36 cellular contexts compared by ENCODE assay signal in genomic region chr15:71071529-71071928, GRCh38. TPM values are rescaled to one million over a fixed set of nuclear protein-coding genes. Genes with fewer than 3 reads are reported as not detected.
"Had no signal": no experiment of that assay in that cellular context is flagged by ENCODE, and none has a peak within 500 bp of the region (broad histone marks: within the 10 kb centered on the region; RNA-seq: fewer than 3 reads in every experiment).

No MANE protein-coding gene starts in this region.

- H3K9me3 Mint-ChIP-seq: activated CD4-positive, alpha-beta T cell treated with anti-CD3 and anti-CD28 coated beads, Interleukin-2, amount 10 ng/mL, durations not matched to agents 7 days and 5 days; activated T-cell treated with anti-CD3 and anti-CD28 coated beads, Interleukin-2, amount 50 U/mL, for 24 hours; activated T-helper 2 cell treated with anti-CD3 and anti-CD28 coated beads, Interferon-gamma antibody, Interleukin-2, Interleukin-4, amounts not matched to agents 10 μg/mL and 5 μg/mL and 100 μg/mL, durations not matched to agents 14 hours and 24 hours and 36 hours had no signal

- H3K4me3 ChIP-seq: ascending aorta, cardiac muscle cell, Peyer's patch had no signal

- H3K27ac Mint-ChIP-seq: activated CD4-positive, alpha-beta T cell treated with anti-CD3 and anti-CD28 coated beads for 36 hours; activated CD4-positive, alpha-beta T cell treated with anti-CD3 and anti-CD28 coated beads, Interleukin-2, amount 10 ng/mL, durations not matched to agents 7 days and 5 days; activated CD8-positive, alpha-beta T cell treated with anti-CD3 and anti-CD28 coated beads, Interleukin-2, amount 10 ng/mL, durations not matched to agents 7 days and 5 days; activated naive CD4-positive, alpha-beta T cell treated with anti-CD3 and anti-CD28 coated beads, Interleukin-2, amount 50 U/mL, for 24 hours; activated naive CD8-positive, alpha-beta T cell treated with anti-CD3 and anti-CD28 coated beads, Interleukin-2, amount 10 ng/mL, durations not matched to agents 7 days and 5 days; activated T-cell treated with anti-CD3 and anti-CD28 coated beads, Interleukin-2, amount 50 U/mL, for 24 hours; activated T-helper 2 cell treated with anti-CD3 and anti-CD28 coated beads, Interferon-gamma antibody, Interleukin-2, Interleukin-4, amounts not matched to agents 10 μg/mL and 5 μg/mL and 100 μg/mL, durations not matched to agents 14 hours and 24 hours and 36 hours had no signal

- H3K27ac ChIP-seq: ascending aorta, cardiac muscle cell, Peyer's patch, WERI-Rb-1 had no signal

- H3K36me3 Mint-ChIP-seq: activated naive CD4-positive, alpha-beta T cell treated with anti-CD3 and anti-CD28 coated beads, Interleukin-2, amount 50 U/mL, for 24 hours; activated naive CD8-positive, alpha-beta T cell treated with anti-CD3 and anti-CD28 coated beads, Interleukin-2, amount 10 ng/mL, durations not matched to agents 7 days and 5 days had no signal

- H3K36me3 ChIP-seq: ascending aorta, cardiac muscle cell, Peyer's patch, WERI-Rb-1 had no signal

- ATAC-seq: activated CD4-positive, alpha-beta T cell treated with anti-CD3 and anti-CD28 coated beads for 36 hours; activated CD8-positive, alpha-beta T cell treated with anti-CD3 and anti-CD28 coated beads, Interleukin-2, amount 10 ng/mL, durations not matched to agents 7 days and 5 days; Right ventricle myocardium inferior; SK-N-SH treated with all-trans-retinoic acid at 6 μM for 48 hours had no signal

- H3K4me1 Mint-ChIP-seq: activated CD4-positive, alpha-beta T cell treated with anti-CD3 and anti-CD28 coated beads for 36 hours; activated CD4-positive, alpha-beta T cell treated with anti-CD3 and anti-CD28 coated beads, Interleukin-2, amount 10 ng/mL, durations not matched to agents 7 days and 5 days; activated naive CD4-positive, alpha-beta T cell treated with anti-CD3 and anti-CD28 coated beads, Interleukin-2, amount 50 U/mL, for 24 hours; activated naive CD8-positive, alpha-beta T cell treated with anti-CD3 and anti-CD28 coated beads, Interleukin-2, amount 10 ng/mL, durations not matched to agents 7 days and 5 days; central memory CD8-positive, alpha-beta T cell had no signal

- H3K9me3 ChIP-seq: ascending aorta, Peyer's patch had no signal

- H3K4me3 Mint-ChIP-seq: activated CD4-positive, alpha-beta T cell treated with anti-CD3 and anti-CD28 coated beads for 36 hours; activated CD4-positive, alpha-beta T cell treated with anti-CD3 and anti-CD28 coated beads, Interleukin-2, amount 10 ng/mL, durations not matched to agents 7 days and 5 days; activated CD8-positive, alpha-beta T cell treated with anti-CD3 and anti-CD28 coated beads, Interleukin-2, amount 10 ng/mL, durations not matched to agents 7 days and 5 days; activated naive CD4-positive, alpha-beta T cell treated with anti-CD3 and anti-CD28 coated beads, Interleukin-2, amount 50 U/mL, for 24 hours; activated naive CD8-positive, alpha-beta T cell treated with anti-CD3 and anti-CD28 coated beads, Interleukin-2, amount 10 ng/mL, durations not matched to agents 7 days and 5 days; activated T-cell treated with anti-CD3 and anti-CD28 coated beads, Interleukin-2, amount 50 U/mL, for 24 hours; central memory CD8-positive, alpha-beta T cell had no signal

- H3K4me1 ChIP-seq: ascending aorta, Peyer's patch had no signal

- H3K27me3 ChIP-seq: ascending aorta, cardiac muscle cell, Peyer's patch had no signal

- DNase-seq: activated CD4-positive, alpha-beta T cell treated with anti-CD3 and anti-CD28 coated beads for 36 hours; activated CD4-positive, alpha-beta T cell treated with anti-CD3 and anti-CD28 coated beads, Interleukin-2, amount 10 ng/mL, durations not matched to agents 7 days and 5 days; activated CD4-positive, alpha-beta T cell treated with anti-CD3 and anti-CD28 coated beads, Interleukin-2, amount 50 U/mL, for 48 hours; activated CD8-positive, alpha-beta T cell treated with anti-CD3 and anti-CD28 coated beads, Interleukin-2, amount 10 ng/mL, durations not matched to agents 7 days and 5 days; activated gamma-delta T cell; activated naive CD4-positive, alpha-beta T cell treated with Interleukin-2 at 50 U/mL for 16 hours; activated naive CD8-positive, alpha-beta T cell treated with anti-CD3 and anti-CD28 coated beads, Interleukin-2, amount 10 ng/mL, durations not matched to agents 7 days and 5 days; activated T-cell treated with anti-CD3 and anti-CD28 coated beads, Interleukin-2, amount 50 U/mL, for 24 hours; amygdala; Kasumi-1; KG1; NCI-H1092 treated with DMSO at 0.1 percent for 48 hours; NCI-H1417; NCI-H146; NCI-H187; NCI-H2029 treated with DMSO at 0.1 percent for 48 hours; NCI-H2107; NCI-H2171; NCI-H510A; NCI-H526; NCI-H748 treated with DMSO at 0.1 percent for 48 hours; NK-92 treated with Interleukin-12 subunit alpha and Interleukin-12 subunit beta, amount 100 ng/mL, for 24 hours; Peyer's patch; RPMI8226; SIG-M5; T-helper 1 cell; T-helper 2 cell; T-helper 9 cell; WERI-Rb-1 had no signal

RNA-seq across cellular contexts. Expression of gene THSD4, which starts 43.7 kb away (rescaled TPM):
- total RNA-seq: activated CD4-positive, alpha-beta T cell treated with anti-CD3 and anti-CD28 coated beads for 36 hours; activated CD4-positive, alpha-beta T cell treated with anti-CD3 and anti-CD28 coated beads, Interleukin-2, amount 10 ng/mL, durations not matched to agents 7 days and 5 days; activated CD8-positive, alpha-beta T cell treated with anti-CD3 and anti-CD28 coated beads, Interleukin-2, amount 10 ng/mL, durations not matched to agents 7 days and 5 days; activated naive CD8-positive, alpha-beta T cell treated with anti-CD3 and anti-CD28 coated beads, Interleukin-2, amount 10 ng/mL, durations not matched to agents 7 days and 5 days; activated T-helper 2 cell treated with anti-CD3 and anti-CD28 coated beads, Interferon-gamma antibody, Interleukin-2, Interleukin-4, amounts not matched to agents 10 μg/mL and 5 μg/mL and 100 μg/mL, durations not matched to agents 14 hours and 24 hours and 36 hours had no signal
